1 cellular context compared by ENCODE assay signal in the genomic region with DNA sequence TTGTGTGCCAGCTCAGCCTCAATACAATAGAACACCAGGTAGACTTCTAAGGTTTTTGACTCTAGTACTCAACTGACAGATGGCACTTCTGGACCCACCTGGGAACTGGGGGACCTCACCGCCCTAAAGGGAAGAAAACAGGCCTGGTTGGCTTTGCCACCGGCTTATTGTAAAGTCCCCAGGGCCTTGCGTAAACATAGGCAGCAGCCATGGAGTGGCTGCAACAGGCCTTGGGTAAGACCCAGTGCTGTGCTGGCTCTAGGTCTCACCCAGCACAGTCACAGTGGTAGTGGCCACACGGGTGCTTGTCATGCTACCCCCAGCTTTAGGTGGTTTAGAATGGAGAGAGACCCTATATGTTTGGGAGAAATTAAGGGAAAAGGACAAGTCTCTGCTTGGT.
TF ChIP-seq lines count a peak whose summit lies in the region.

No MANE protein-coding gene starts in this region.

TF ChIP-seq in HepG2, 621 proteins besides CTCF, POLR2A, EP300 and RAD21:
- TF ChIP-seq, protein P1, sequence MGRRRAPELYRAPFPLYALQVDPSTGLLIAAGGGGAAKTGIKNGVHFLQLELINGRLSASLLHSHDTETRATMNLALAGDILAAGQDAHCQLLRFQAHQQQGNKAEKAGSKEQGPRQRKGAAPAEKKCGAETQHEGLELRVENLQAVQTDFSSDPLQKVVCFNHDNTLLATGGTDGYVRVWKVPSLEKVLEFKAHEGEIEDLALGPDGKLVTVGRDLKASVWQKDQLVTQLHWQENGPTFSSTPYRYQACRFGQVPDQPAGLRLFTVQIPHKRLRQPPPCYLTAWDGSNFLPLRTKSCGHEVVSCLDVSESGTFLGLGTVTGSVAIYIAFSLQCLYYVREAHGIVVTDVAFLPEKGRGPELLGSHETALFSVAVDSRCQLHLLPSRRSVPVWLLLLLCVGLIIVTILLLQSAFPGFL (CRISPR knock-in tag; IDR thresholded peaks at IDR 0.05), result no peak
- TF ChIP-seq HOXD1 (CRISPR knock-in tag; IDR thresholded peaks at IDR 0.05) (no peak), ZFP36L2 (CRISPR knock-in tag; IDR thresholded peaks at IDR 0.05) (no peak), SOX6 (IDR thresholded peaks at IDR 0.05) (no peak), SOX6 (CRISPR knock-in tag; IDR thresholded peaks at IDR 0.05) (no peak), ZNF570 (CRISPR knock-in tag; IDR thresholded peaks at IDR 0.05; ENCODE audit: borderline replicate concordance) (no peak), SRSF1 (optimal IDR thresholded peaks at IDR 0.05; ENCODE audit: low read depth, low read length) (no peak), ZNF292 (CRISPR knock-in tag; IDR thresholded peaks at IDR 0.05; ENCODE audit: borderline replicate concordance, low read depth) (no peak), BATF2 (CRISPR knock-in tag; IDR thresholded peaks at IDR 0.05) (no peak), U2AF2 (IDR thresholded peaks at IDR 0.05; ENCODE audit: low read depth, low read length) (no peak), E2F2 (CRISPR knock-in tag; IDR thresholded peaks at IDR 0.05; ENCODE audit: borderline replicate concordance) (no peak), TMF1 (CRISPR knock-in tag; IDR thresholded peaks at IDR 0.05; ENCODE audit: low read depth) (no peak), ZNF343 (CRISPR knock-in tag; IDR thresholded peaks at IDR 0.05) (no peak), ZNF879 (CRISPR knock-in tag; IDR thresholded peaks at IDR 0.05) (no peak), KLF13 (CRISPR knock-in tag; IDR thresholded peaks at IDR 0.05) (no peak), MYC (CRISPR knock-in tag; IDR thresholded peaks at IDR 0.05; ENCODE audit: borderline replicate concordance) (no peak), EED (CRISPR knock-in tag; IDR thresholded peaks at IDR 0.05) (no peak)
- TF ChIP-seq, protein P2, sequence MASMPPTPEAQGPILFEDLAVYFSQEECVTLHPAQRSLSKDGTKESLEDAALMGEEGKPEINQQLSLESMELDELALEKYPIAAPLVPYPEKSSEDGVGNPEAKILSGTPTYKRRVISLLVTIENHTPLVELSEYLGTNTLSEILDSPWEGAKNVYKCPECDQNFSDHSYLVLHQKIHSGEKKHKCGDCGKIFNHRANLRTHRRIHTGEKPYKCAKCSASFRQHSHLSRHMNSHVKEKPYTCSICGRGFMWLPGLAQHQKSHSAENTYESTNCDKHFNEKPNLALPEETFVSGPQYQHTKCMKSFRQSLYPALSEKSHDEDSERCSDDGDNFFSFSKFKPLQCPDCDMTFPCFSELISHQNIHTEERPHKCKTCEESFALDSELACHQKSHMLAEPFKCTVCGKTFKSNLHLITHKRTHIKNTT (CRISPR knock-in tag; IDR thresholded peaks at IDR 0.05), result no peak
